18 cellular contexts compared by ENCODE assay signal in genomic region chr11:119752946-119753345, GRCh38. TPM values are rescaled to one million over a fixed set of nuclear protein-coding genes. Genes with fewer than 3 reads are reported as not detected.
DNase-seq lines count a peak whose midpoint lies in the region; ATAC-seq and TF ChIP-seq lines count a peak whose summit lies in the region.
"Had no signal": no experiment of that assay in that cellular context is flagged by ENCODE, and none has a peak within 500 bp of the region (broad histone marks: within the 10 kb centered on the region; RNA-seq: fewer than 3 reads in every experiment).

No MANE protein-coding gene starts in this region.

- ATAC-seq in left lobe of liver (peak; percentile 79), HG03571 (IDR thresholded peaks at IDR 0.05; ENCODE audit: unreplicated experiment) (no peak), GM21737 (IDR thresholded peaks at IDR 0.05; ENCODE audit: unreplicated experiment) (no peak)
- ATAC-seq: K562 had no signal

- peak overlapping the region; percentile 10 for H3K4me2 ChIP-seq in SU-DHL-6 (ENCODE audit: low read depth, low read length, poor library complexity, severe bottlenecking)
- H3K4me2 ChIP-seq: BLaER1 had no signal

- no peak overlapping the region for H3K4me3 ChIP-seq in SU-DHL-6 (ENCODE audit: insufficient read depth, low read length, poor library complexity, severe bottlenecking)
- no peak overlapping the region for H3K4me3 ChIP-seq in spleen
- H3K4me3 ChIP-seq: BLaER1, K562, ovary, Peyer's patch, SK-N-MC had no signal

- intact Hi-C loops in spleen (cut with DNase I; ENCODE audit: low total_unique reads): no loop called here

- H3K79me2 ChIP-seq in SU-DHL-6 (ENCODE audit: insufficient read depth, low read length): no peaks in the 10 kb centered on the region

- H3K9me3 ChIP-seq in SU-DHL-6 (ENCODE audit: insufficient read depth, low read length) (no peaks in the 10 kb centered on the region), spleen (no peaks in the 10 kb centered on the region)
- H3K9me3 ChIP-seq: BLaER1, ovary, Peyer's patch had no signal

- peaks cover 0 to 29% (median 11%) of the 10 kb centered on the region in 6 donors for H3K4me1 ChIP-seq in spleen

- TF ChIP-seq POLR2A in spleen (IDR thresholded peaks at IDR 0.05): no peak

- H3K27me3 ChIP-seq in SU-DHL-6 (ENCODE audit: low read length) (no peaks in the 10 kb centered on the region), spleen (replicated peaks in 1 of 7) (peaks cover 0 to 58% (median 0%) of the 10 kb centered on the region in 7 donors)
- H3K27me3 ChIP-seq: BLaER1, ovary, Peyer's patch had no signal

- no peak for TF ChIP-seq CTCF in SU-DHL-6 (IDR thresholded peaks at IDR 0.05; ENCODE audit: insufficient read depth, low read length, poor library complexity, severe bottlenecking)
- TF ChIP-seq CTCF in spleen (IDR thresholded peaks at IDR 0.05 in 8 of 11, conservative IDR thresholded peaks at IDR 0.05 in 3 of 11): no peak

- H3K36me3 ChIP-seq in SU-DHL-6 (ENCODE audit: low read length): no peaks in the 10 kb centered on the region
- no peaks in the 10 kb centered on the region for H3K36me3 ChIP-seq in spleen
- H3K36me3 ChIP-seq: BLaER1, ovary, Peyer's patch had no signal

- H3F3A ChIP-seq in SU-DHL-6 (ENCODE audit: insufficient read depth): no peaks in the 10 kb centered on the region

- no peaks in the 10 kb centered on the region for H3K9me2 ChIP-seq in SU-DHL-6 (replicated peaks; ENCODE audit: insufficient read depth, low read length)

- peak; percentile 14 for DNase-seq in activated effector memory CD4-positive, alpha-beta T cell treated with anti-CD3 and anti-CD28 coated beads, Interleukin-2, amount 50 U/mL, for 16 hours
- no peak for DNase-seq in activated effector memory CD4-positive, alpha-beta T cell treated with Interleukin-2 at 50 U/mL for 16 hours
- DNase-seq in left lobe of liver (ENCODE audit: low spot score) (no peak), spleen (peak; percentile 58)
- DNase-seq in activated naive CD4-positive, alpha-beta T cell treated with anti-CD3 and anti-CD28 coated beads, Interleukin-2, amount 50 U/mL, for 16 hours: no peak
- DNase-seq: activated CD4-positive, alpha-beta T cell treated with anti-CD3 and anti-CD28 coated beads for 48 hours; activated CD8-positive, alpha-beta memory T cell treated with anti-CD3 and anti-CD28 coated beads, Interleukin-2, amount 50 U/mL, for 4 hours; effector memory CD4-positive, alpha-beta T cell; NCI-H187; NCI-H774; ovary; Peyer's patch had no signal

- no peak overlapping the region; the same call in 1 of the 2 replicates for H3K9ac ChIP-seq in SU-DHL-6 (ENCODE audit: low read length)
- H3K9ac ChIP-seq: BLaER1 had no signal

- no peaks in the 10 kb centered on the region for H4K20me1 ChIP-seq in SU-DHL-6 (ENCODE audit: low read depth, low read length)
- H4K20me1 ChIP-seq: BLaER1 had no signal

- H3K27ac ChIP-seq in SU-DHL-6 (ENCODE audit: low read depth, low read length) (no peak overlapping the region), spleen (no peak overlapping the region)
- H3K27ac ChIP-seq: BLaER1, ovary, Peyer's patch, SK-N-MC had no signal

- WGBS in spleen, 5 donors: 35 to 64% (median 60%) methylated on average over 2 to 3 of the region's 3 CpGs

- H2AFZ ChIP-seq in SU-DHL-6 (ENCODE audit: low read depth, low read length, severe bottlenecking): no peak overlapping the region

RNA-seq across cellular contexts. Expression of gene NECTIN1, which starts 23.9 kb away (rescaled TPM):
- 6.5 TPM for total RNA-seq in left lobe of liver
- 10 to 100 TPM in 1 of 7 donors, 1 to 10 TPM in 6; 4.6 to 16.2 (median 7.7) TPM for total RNA-seq in spleen
- 1 to 10 TPM in 2 of 3 donors, under 1 TPM in 1; 0.67 to 2.3 (median 1.1) TPM for polyA plus RNA-seq in spleen

Comparison
In these comparisons a context has a peak if more than half of its experiments do, and no peak if none do; other contexts are left out.
1. DNase-seq: peak in activated effector memory CD4-positive, alpha-beta T cell treated with anti-CD3 and anti-CD28 coated beads, Interleukin-2, amount 50 U/mL, for 16 hours (single experiment) and spleen (single experiment); none in activated effector memory CD4-positive, alpha-beta T cell treated with Interleukin-2 at 50 U/mL for 16 hours (single experiment), left lobe of liver (single experiment) and activated naive CD4-positive, alpha-beta T cell treated with anti-CD3 and anti-CD28 coated beads, Interleukin-2, amount 50 U/mL, for 16 hours (single experiment).